Comparison of ENCODE assay signal across 1 cellular context in the genomic region with DNA sequence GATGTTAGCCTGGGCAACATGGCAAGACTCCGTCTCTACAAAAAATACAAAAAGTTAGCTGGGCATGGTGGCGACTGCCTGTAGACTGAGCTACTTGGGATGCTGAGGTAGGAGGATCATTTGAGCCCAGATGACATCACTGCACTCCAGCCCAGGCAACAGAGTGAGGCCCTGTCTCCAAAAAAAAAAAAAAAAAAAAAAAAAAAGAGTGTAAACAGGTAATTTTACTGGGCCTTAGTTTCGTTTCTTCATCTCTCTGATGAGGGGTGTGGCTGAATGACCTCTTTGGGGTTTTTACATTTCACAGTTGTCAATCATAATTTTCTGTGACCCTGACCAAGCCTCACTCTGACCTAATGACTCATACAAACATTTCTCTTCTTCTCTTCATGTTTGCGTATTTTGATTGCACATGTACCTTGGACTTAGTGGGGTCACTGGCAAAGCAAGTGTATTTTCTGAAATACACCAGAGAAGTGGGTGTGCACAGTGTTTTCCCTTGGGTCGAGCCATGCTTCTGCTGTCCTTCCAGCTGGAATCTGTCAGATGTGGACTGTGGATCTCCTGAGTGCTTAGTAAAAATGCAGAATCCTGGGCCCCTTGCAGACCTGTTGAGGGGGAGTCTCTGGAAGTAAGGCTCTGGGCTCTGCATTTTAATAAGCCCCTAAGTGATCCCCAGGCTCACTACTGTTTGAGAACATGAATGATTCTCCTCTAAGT.
TF ChIP-seq lines count a peak whose summit lies in the region.

No MANE protein-coding gene starts in this region.

TF ChIP-seq in HepG2, 621 proteins besides CTCF, POLR2A, EP300 and RAD21 (continued from another document and continues in another):
- TF ChIP-seq, protein P1, sequence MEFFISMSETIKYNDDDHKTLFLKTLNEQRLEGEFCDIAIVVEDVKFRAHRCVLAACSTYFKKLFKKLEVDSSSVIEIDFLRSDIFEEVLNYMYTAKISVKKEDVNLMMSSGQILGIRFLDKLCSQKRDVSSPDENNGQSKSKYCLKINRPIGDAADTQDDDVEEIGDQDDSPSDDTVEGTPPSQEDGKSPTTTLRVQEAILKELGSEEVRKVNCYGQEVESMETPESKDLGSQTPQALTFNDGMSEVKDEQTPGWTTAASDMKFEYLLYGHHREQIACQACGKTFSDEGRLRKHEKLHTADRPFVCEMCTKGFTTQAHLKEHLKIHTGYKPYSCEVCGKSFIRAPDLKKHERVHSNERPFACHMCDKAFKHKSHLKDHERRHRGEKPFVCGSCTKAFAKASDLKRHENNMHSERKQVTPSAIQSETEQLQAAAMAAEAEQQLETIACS (CRISPR knock-in tag; IDR thresholded peaks at IDR 0.05), result no peak
- TF ChIP-seq, protein P2, sequence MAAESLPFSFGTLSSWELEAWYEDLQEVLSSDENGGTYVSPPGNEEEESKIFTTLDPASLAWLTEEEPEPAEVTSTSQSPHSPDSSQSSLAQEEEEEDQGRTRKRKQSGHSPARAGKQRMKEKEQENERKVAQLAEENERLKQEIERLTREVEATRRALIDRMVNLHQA (CRISPR knock-in tag; IDR thresholded peaks at IDR 0.05), result no peak
- TF ChIP-seq, protein P3, sequence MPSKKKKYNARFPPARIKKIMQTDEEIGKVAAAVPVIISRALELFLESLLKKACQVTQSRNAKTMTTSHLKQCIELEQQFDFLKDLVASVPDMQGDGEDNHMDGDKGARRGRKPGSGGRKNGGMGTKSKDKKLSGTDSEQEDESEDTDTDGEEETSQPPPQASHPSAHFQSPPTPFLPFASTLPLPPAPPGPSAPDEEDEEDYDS (CRISPR knock-in tag; IDR thresholded peaks at IDR 0.05), result peak; percentile 46; the same call in 1 of the 2 replicates
- TF ChIP-seq, protein P4, sequence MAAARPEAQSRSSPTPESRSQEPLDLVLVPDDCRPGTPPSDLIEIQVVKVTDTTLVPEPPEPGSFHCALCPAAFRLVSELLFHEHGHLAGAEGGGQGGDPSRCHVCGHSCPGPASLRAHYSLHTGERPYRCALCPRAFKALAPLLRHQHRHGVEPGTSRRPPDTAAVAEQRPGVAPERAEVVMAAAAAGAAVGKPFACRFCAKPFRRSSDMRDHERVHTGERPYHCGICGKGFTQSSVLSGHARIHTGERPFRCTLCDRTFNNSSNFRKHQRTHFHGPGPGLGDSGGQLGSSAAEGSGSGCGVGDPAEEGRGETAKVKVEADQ (CRISPR knock-in tag; IDR thresholded peaks at IDR 0.05; ENCODE audit: borderline replicate concordance), result no peak
- TF ChIP-seq ZNF562 (CRISPR knock-in tag; IDR thresholded peaks at IDR 0.05; ENCODE audit: borderline replicate concordance) (no peak), ZNF672 (CRISPR knock-in tag; IDR thresholded peaks at IDR 0.05) (no peak), ZNF841 (CRISPR knock-in tag; IDR thresholded peaks at IDR 0.05; ENCODE audit: borderline replicate concordance) (no peak), NFKB2 (CRISPR knock-in tag; IDR thresholded peaks at IDR 0.05; ENCODE audit: borderline replicate concordance) (no peak), ZFY (CRISPR knock-in tag; IDR thresholded peaks at IDR 0.05) (no peak), DNMT3B (CRISPR knock-in tag; conservative IDR thresholded peaks at IDR 0.05) (0 out of 2 replicates have a peak, but pooled peaks have one; percentile 49), NFYC (CRISPR knock-in tag; IDR thresholded peaks at IDR 0.05) (no peak), MLLT10 (CRISPR knock-in tag; IDR thresholded peaks at IDR 0.05) (no peak), PRPF4 (IDR thresholded peaks at IDR 0.05; ENCODE audit: low read depth, low read length, poor library complexity, severe bottlenecking) (no peak), ZNF441 (CRISPR knock-in tag; IDR thresholded peaks at IDR 0.05; ENCODE audit: borderline replicate concordance) (no peak), RBAK (CRISPR knock-in tag; IDR thresholded peaks at IDR 0.05) (no peak), HOXD1 (CRISPR knock-in tag; IDR thresholded peaks at IDR 0.05) (no peak), RNF2 (conservative IDR thresholded peaks at IDR 0.05; ENCODE audit: low read depth) (no peak), GPN1 (CRISPR knock-in tag; IDR thresholded peaks at IDR 0.05; ENCODE audit: borderline replicate concordance) (no peak), ZBTB8A (CRISPR knock-in tag; IDR thresholded peaks at IDR 0.05; ENCODE audit: borderline replicate concordance, low read depth) (no peak), ZIK1 (CRISPR knock-in tag; IDR thresholded peaks at IDR 0.05; ENCODE audit: borderline replicate concordance, low read depth) (no peak), ZNF446 (CRISPR knock-in tag; IDR thresholded peaks at IDR 0.05) (no peak), ZNF83 (CRISPR knock-in tag; IDR thresholded peaks at IDR 0.05; ENCODE audit: borderline replicate concordance) (no peak), SETDB1 (CRISPR knock-in tag; IDR thresholded peaks at IDR 0.05; ENCODE audit: borderline replicate concordance) (no peak), ZNF780A (CRISPR knock-in tag; IDR thresholded peaks at IDR 0.05) (no peak), ZNF224 (CRISPR knock-in tag; IDR thresholded peaks at IDR 0.05) (no peak), CAMTA2 (CRISPR knock-in tag; IDR thresholded peaks at IDR 0.05; ENCODE audit: borderline replicate concordance) (no peak), ZNF124 (CRISPR knock-in tag; IDR thresholded peaks at IDR 0.05) (no peak), SP1 (IDR thresholded peaks at IDR 0.05) (no peak), SP1 (CRISPR knock-in tag; IDR thresholded peaks at IDR 0.05) (no peak), EZH2 (conservative IDR thresholded peaks at IDR 0.05; ENCODE audit: low read depth, low read length) (no peak), ZMYM3 (CRISPR knock-in tag; IDR thresholded peaks at IDR 0.05) (peak; percentile 65), MZF1 (CRISPR knock-in tag; IDR thresholded peaks at IDR 0.05; ENCODE audit: borderline replicate concordance) (no peak)
- TF ChIP-seq, protein P5, sequence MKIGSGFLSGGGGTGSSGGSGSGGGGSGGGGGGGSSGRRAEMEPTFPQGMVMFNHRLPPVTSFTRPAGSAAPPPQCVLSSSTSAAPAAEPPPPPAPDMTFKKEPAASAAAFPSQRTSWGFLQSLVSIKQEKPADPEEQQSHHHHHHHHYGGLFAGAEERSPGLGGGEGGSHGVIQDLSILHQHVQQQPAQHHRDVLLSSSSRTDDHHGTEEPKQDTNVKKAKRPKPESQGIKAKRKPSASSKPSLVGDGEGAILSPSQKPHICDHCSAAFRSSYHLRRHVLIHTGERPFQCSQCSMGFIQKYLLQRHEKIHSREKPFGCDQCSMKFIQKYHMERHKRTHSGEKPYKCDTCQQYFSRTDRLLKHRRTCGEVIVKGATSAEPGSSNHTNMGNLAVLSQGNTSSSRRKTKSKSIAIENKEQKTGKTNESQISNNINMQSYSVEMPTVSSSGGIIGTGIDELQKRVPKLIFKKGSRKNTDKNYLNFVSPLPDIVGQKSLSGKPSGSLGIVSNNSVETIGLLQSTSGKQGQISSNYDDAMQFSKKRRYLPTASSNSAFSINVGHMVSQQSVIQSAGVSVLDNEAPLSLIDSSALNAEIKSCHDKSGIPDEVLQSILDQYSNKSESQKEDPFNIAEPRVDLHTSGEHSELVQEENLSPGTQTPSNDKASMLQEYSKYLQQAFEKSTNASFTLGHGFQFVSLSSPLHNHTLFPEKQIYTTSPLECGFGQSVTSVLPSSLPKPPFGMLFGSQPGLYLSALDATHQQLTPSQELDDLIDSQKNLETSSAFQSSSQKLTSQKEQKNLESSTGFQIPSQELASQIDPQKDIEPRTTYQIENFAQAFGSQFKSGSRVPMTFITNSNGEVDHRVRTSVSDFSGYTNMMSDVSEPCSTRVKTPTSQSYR (CRISPR knock-in tag; IDR thresholded peaks at IDR 0.05; ENCODE audit: borderline replicate concordance), result peak; percentile 18; the same call in 1 of the 2 replicates
- TF ChIP-seq, protein P6, sequence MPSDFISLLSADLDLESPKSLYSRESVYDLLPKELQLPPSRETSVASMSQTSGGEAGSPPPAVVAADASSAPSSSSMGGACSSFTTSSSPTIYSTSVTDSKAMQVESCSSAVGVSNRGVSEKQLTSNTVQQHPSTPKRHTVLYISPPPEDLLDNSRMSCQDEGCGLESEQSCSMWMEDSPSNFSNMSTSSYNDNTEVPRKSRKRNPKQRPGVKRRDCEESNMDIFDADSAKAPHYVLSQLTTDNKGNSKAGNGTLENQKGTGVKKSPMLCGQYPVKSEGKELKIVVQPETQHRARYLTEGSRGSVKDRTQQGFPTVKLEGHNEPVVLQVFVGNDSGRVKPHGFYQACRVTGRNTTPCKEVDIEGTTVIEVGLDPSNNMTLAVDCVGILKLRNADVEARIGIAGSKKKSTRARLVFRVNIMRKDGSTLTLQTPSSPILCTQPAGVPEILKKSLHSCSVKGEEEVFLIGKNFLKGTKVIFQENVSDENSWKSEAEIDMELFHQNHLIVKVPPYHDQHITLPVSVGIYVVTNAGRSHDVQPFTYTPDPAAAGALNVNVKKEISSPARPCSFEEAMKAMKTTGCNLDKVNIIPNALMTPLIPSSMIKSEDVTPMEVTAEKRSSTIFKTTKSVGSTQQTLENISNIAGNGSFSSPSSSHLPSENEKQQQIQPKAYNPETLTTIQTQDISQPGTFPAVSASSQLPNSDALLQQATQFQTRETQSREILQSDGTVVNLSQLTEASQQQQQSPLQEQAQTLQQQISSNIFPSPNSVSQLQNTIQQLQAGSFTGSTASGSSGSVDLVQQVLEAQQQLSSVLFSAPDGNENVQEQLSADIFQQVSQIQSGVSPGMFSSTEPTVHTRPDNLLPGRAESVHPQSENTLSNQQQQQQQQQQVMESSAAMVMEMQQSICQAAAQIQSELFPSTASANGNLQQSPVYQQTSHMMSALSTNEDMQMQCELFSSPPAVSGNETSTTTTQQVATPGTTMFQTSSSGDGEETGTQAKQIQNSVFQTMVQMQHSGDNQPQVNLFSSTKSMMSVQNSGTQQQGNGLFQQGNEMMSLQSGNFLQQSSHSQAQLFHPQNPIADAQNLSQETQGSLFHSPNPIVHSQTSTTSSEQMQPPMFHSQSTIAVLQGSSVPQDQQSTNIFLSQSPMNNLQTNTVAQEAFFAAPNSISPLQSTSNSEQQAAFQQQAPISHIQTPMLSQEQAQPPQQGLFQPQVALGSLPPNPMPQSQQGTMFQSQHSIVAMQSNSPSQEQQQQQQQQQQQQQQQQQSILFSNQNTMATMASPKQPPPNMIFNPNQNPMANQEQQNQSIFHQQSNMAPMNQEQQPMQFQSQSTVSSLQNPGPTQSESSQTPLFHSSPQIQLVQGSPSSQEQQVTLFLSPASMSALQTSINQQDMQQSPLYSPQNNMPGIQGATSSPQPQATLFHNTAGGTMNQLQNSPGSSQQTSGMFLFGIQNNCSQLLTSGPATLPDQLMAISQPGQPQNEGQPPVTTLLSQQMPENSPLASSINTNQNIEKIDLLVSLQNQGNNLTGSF (CRISPR knock-in tag; IDR thresholded peaks at IDR 0.05), result no peak
- TF ChIP-seq, protein P7, sequence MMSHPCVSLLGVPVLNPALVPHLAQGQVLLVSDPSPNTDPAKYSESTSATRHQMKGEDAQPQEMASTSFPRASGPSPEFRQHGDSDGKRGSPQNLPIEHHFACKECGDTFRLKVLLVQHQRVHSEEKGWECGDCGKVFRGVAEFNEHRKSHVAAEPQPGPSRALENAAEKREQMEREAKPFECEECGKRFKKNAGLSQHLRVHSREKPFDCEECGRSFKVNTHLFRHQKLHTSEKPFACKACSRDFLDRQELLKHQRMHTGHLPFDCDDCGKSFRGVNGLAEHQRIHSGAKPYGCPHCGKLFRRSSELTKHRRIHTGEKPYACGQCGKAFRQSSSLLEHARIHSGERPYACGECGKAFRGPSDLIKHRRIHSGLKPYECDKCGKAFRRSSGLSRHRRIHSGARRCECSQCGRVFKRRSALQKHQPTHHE (CRISPR knock-in tag; IDR thresholded peaks at IDR 0.05; ENCODE audit: borderline replicate concordance), result no peak
- TF ChIP-seq, protein P8, sequence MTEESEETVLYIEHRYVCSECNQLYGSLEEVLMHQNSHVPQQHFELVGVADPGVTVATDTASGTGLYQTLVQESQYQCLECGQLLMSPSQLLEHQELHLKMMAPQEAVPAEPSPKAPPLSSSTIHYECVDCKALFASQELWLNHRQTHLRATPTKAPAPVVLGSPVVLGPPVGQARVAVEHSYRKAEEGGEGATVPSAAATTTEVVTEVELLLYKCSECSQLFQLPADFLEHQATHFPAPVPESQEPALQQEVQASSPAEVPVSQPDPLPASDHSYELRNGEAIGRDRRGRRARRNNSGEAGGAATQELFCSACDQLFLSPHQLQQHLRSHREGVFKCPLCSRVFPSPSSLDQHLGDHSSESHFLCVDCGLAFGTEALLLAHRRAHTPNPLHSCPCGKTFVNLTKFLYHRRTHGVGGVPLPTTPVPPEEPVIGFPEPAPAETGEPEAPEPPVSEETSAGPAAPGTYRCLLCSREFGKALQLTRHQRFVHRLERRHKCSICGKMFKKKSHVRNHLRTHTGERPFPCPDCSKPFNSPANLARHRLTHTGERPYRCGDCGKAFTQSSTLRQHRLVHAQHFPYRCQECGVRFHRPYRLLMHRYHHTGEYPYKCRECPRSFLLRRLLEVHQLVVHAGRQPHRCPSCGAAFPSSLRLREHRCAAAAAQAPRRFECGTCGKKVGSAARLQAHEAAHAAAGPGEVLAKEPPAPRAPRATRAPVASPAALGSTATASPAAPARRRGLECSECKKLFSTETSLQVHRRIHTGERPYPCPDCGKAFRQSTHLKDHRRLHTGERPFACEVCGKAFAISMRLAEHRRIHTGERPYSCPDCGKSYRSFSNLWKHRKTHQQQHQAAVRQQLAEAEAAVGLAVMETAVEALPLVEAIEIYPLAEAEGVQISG (CRISPR knock-in tag; IDR thresholded peaks at IDR 0.05), result no peak; the same call in 1 of the 2 replicates
- TF ChIP-seq, protein P9, sequence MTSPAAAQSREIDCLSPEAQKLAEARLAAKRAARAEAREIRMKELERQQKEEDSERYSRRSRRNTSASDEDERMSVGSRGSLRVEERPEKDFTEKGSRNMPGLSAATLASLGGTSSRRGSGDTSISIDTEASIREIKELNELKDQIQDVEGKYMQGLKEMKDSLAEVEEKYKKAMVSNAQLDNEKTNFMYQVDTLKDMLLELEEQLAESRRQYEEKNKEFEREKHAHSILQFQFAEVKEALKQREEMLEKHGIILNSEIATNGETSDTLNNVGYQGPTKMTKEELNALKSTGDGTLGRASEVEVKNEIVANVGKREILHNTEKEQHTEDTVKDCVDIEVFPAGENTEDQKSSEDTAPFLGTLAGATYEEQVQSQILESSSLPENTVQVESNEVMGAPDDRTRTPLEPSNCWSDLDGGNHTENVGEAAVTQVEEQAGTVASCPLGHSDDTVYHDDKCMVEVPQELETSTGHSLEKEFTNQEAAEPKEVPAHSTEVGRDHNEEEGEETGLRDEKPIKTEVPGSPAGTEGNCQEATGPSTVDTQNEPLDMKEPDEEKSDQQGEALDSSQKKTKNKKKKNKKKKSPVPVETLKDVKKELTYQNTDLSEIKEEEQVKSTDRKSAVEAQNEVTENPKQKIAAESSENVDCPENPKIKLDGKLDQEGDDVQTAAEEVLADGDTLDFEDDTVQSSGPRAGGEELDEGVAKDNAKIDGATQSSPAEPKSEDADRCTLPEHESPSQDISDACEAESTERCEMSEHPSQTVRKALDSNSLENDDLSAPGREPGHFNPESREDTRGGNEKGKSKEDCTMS (CRISPR knock-in tag; conservative IDR thresholded peaks at IDR 0.05), result no peak
- TF ChIP-seq, protein P10, sequence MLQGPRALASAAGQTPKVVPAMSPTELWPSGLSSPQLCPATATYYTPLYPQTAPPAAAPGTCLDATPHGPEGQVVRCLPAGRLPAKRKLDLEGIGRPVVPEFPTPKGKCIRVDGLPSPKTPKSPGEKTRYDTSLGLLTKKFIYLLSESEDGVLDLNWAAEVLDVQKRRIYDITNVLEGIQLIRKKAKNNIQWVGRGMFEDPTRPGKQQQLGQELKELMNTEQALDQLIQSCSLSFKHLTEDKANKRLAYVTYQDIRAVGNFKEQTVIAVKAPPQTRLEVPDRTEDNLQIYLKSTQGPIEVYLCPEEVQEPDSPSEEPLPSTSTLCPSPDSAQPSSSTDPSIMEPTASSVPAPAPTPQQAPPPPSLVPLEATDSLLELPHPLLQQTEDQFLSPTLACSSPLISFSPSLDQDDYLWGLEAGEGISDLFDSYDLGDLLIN (CRISPR knock-in tag; IDR thresholded peaks at IDR 0.05; ENCODE audit: borderline replicate concordance), result no peak
